Comparison of ENCODE assay signal across 11 cellular contexts in genomic region chr2:207796585-207797350, GRCh38.
DNase-seq lines count a peak whose midpoint lies in the region; ATAC-seq and TF ChIP-seq lines count a peak whose summit lies in the region.
"Had no signal": no experiment of that assay in that cellular context is flagged by ENCODE, and none has a peak within 500 bp of the region (broad histone marks: within the 10 kb centered on the region; RNA-seq: fewer than 3 reads in every experiment).

No MANE protein-coding gene starts in this region.

- H3K27ac Mint-ChIP-seq in activated naive CD4-positive, alpha-beta T cell treated with anti-CD3 and anti-CD28 coated beads, Interleukin-2, amount 10 ng/mL, durations not matched to agents 7 days and 5 days = no peak overlapping the region
- H3K27ac Mint-ChIP-seq: effector memory CD8-positive, alpha-beta T cell had no signal

- H3K36me3 Mint-ChIP-seq in activated naive CD4-positive, alpha-beta T cell treated with anti-CD3 and anti-CD28 coated beads, Interleukin-2, amount 10 ng/mL, durations not matched to agents 7 days and 5 days = no peaks in the 10 kb centered on the region

- CTCF ChIA-PET in activated naive CD4-positive, alpha-beta T cell treated with anti-CD3 and anti-CD28 coated beads, Interleukin-2, amount 10 ng/mL, durations not matched to agents 7 days and 5 days (lab: Charles Lee) = no interaction called here

- H3K9me3 Mint-ChIP-seq in activated naive CD4-positive, alpha-beta T cell treated with anti-CD3 and anti-CD28 coated beads, Interleukin-2, amount 10 ng/mL, durations not matched to agents 7 days and 5 days = no peaks in the 10 kb centered on the region
- H3K9me3 Mint-ChIP-seq: effector memory CD8-positive, alpha-beta T cell had no signal

- DNase-seq in AG20443 (ENCODE audit: low spot score) (peak; percentile 24), NCI-H146 treated with DMSO at 0.1 percent for 48 hours (lab: John Stamatoyannopoulos, UW; ENCODE audit: unreplicated experiment) (peak; percentile 75), kidney tubule cell (ENCODE audit: low spot score) (peak; percentile 81), posterior cingulate gyrus (no peak), retina (no peak)
- no peak for DNase-seq in activated naive CD4-positive, alpha-beta T cell treated with anti-CD3 and anti-CD28 coated beads, Interleukin-2, amount 10 ng/mL, durations not matched to agents 7 days and 5 days
- DNase-seq: effector memory CD8-positive, alpha-beta T cell; ovary; substantia nigra had no signal

- peak; percentile 41 for ATAC-seq in SK-N-SH treated with all-trans-retinoic acid at 6 μM for 48 hours
- no peak for ATAC-seq in GM21737 (IDR thresholded peaks at IDR 0.05; ENCODE audit: unreplicated experiment)
- ATAC-seq: effector memory CD8-positive, alpha-beta T cell had no signal

- H3K27me3 Mint-ChIP-seq in activated naive CD4-positive, alpha-beta T cell treated with anti-CD3 and anti-CD28 coated beads, Interleukin-2, amount 10 ng/mL, durations not matched to agents 7 days and 5 days = peaks cover 16% of the 10 kb centered on the region

- peaks cover 5% of the 10 kb centered on the region for H3K4me1 Mint-ChIP-seq in activated naive CD4-positive, alpha-beta T cell treated with anti-CD3 and anti-CD28 coated beads, Interleukin-2, amount 10 ng/mL, durations not matched to agents 7 days and 5 days

- no peak overlapping the region for H3K4me3 Mint-ChIP-seq in activated naive CD4-positive, alpha-beta T cell treated with anti-CD3 and anti-CD28 coated beads, Interleukin-2, amount 10 ng/mL, durations not matched to agents 7 days and 5 days
- H3K4me3 Mint-ChIP-seq: effector memory CD8-positive, alpha-beta T cell had no signal

- intact Hi-C loops in posterior cingulate gyrus (cut with DNase I) = no loop called here

TF ChIP-seq in SK-N-SH treated with all-trans-retinoic acid at 6 μM for 48 hours, 23 proteins besides CTCF, POLR2A, EP300 and RAD21:
- TF ChIP-seq PPARA (CRISPR knock-in tag; IDR thresholded peaks at IDR 0.05; ENCODE audit: borderline replicate concordance) = no peak

Comparison
In these comparisons a context has a peak if more than half of its experiments do, and no peak if none do; other contexts are left out.
1. DNase-seq: peak in AG20443 (single experiment), NCI-H146 treated with DMSO at 0.1 percent for 48 hours (single experiment) and kidney tubule cell (single experiment); none in activated naive CD4-positive, alpha-beta T cell treated with anti-CD3 and anti-CD28 coated beads, Interleukin-2, amount 10 ng/mL, durations not matched to agents 7 days and 5 days (single experiment), posterior cingulate gyrus (0 of 10) and retina (single experiment).